In genomic region chr6:106629859-106630163, GRCh38 we compare ENCODE assay signal across 1 cellular context.
TF ChIP-seq lines count a peak whose summit lies in the region.

No MANE protein-coding gene starts in this region.

TF ChIP-seq in K562, 482 proteins besides CTCF, POLR2A, EP300 and RAD21 (continued from another document):
- TF ChIP-seq, protein P1, sequence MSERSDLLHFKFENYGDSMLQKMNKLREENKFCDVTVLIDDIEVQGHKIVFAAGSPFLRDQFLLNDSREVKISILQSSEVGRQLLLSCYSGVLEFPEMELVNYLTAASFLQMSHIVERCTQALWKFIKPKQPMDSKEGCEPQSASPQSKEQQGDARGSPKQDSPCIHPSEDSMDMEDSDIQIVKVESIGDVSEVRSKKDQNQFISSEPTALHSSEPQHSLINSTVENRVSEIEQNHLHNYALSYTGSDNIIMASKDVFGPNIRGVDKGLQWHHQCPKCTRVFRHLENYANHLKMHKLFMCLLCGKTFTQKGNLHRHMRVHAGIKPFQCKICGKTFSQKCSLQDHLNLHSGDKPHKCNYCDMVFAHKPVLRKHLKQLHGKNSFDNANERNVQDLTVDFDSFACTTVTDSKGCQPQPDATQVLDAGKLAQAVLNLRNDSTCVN (CRISPR knock-in tag; IDR thresholded peaks at IDR 0.05): no peak
- no peak for TF ChIP-seq NCOA2 (IDR thresholded peaks at IDR 0.05; ENCODE audit: partially characterized antibody in 2 of 2)
- TF ChIP-seq PML (IDR thresholded peaks at IDR 0.05; ENCODE audit: low read length): 0 out of 2 replicates have a peak, but pooled peaks have one; percentile 9
- no peak for TF ChIP-seq KDM4B (IDR thresholded peaks at IDR 0.05; ENCODE audit: borderline replicate concordance in 2 of 2, low read depth in 1 of 2)
- TF ChIP-seq SMARCE1 (IDR thresholded peaks at IDR 0.05): no peak
- no peak for TF ChIP-seq CREB5 (CRISPR knock-in tag; IDR thresholded peaks at IDR 0.05)
- no peak for TF ChIP-seq TCF7L2 (IDR thresholded peaks at IDR 0.05; ENCODE audit: low read depth, low read length)
- no peak for TF ChIP-seq ZNF436 (CRISPR knock-in tag; IDR thresholded peaks at IDR 0.05)
- no peak for TF ChIP-seq U2AF2 (optimal IDR thresholded peaks at IDR 0.05; ENCODE audit: low read depth, low read length)
- TF ChIP-seq ZNF253 (CRISPR knock-in tag; conservative IDR thresholded peaks at IDR 0.05): no peak
- TF ChIP-seq POLR3A (IDR thresholded peaks at IDR 0.05; ENCODE audit: borderline replicate concordance, extremely low read depth, insufficient read depth, insufficient read length): no peak
- no peak for TF ChIP-seq ZNF143 (CRISPR knock-in tag; IDR thresholded peaks at IDR 0.05)
- TF ChIP-seq ETS2 (tag; IDR thresholded peaks at IDR 0.05; ENCODE audit: borderline replicate concordance, poor library complexity, severe bottlenecking): no peak
- no peak for TF ChIP-seq RBM39 (optimal IDR thresholded peaks at IDR 0.05; ENCODE audit: low read depth, low read length)
- no peak for TF ChIP-seq HOXB6 (CRISPR knock-in tag; IDR thresholded peaks at IDR 0.05; ENCODE audit: borderline replicate concordance)
- TF ChIP-seq ZNF124 (CRISPR knock-in tag; IDR thresholded peaks at IDR 0.05): no peak
- TF ChIP-seq PHF8 (IDR thresholded peaks at IDR 0.05; ENCODE audit: borderline replicate concordance, low read length): 0 out of 2 replicates have a peak, but pooled peaks have one; percentile 8
- peak; percentile 36; the same call in 1 of the 2 replicates for TF ChIP-seq BRD4 (IDR thresholded peaks at IDR 0.05)
- no peak for TF ChIP-seq ZBTB49 (CRISPR knock-in tag; IDR thresholded peaks at IDR 0.05; ENCODE audit: borderline replicate concordance)
- TF ChIP-seq EGR1 (conservative IDR thresholded peaks at IDR 0.05): no peak
TF ChIP-seq in K562: peak in this region for 5.
